17 cellular contexts compared by ENCODE assay signal in genomic region chr12:131486831-131487230, GRCh38.
"Had no signal": no experiment of that assay in that cellular context is flagged by ENCODE, and none has a peak within 500 bp of the region (broad histone marks: within the 10 kb centered on the region; RNA-seq: fewer than 3 reads in every experiment).

No MANE protein-coding gene starts in this region.

- H3K79me2 ChIP-seq: hepatocyte had no signal

- H3K36me3 ChIP-seq: spleen, stomach, thoracic aorta, transverse colon had no signal

- H3K27ac ChIP-seq: coronary artery, hepatocyte, stomach, thoracic aorta, transverse colon had no signal

- H3K9me3 ChIP-seq: spleen, stomach, thoracic aorta, transverse colon had no signal

- H3K4me1 ChIP-seq: stomach, transverse colon had no signal

- DNase-seq: effector CD4-positive, alpha-beta T cell; endodermal cell; foreskin melanocyte; head of caudate nucleus; left colon; naive thymus-derived CD4-positive, alpha-beta T cell; nephron progenitor cell; spleen; stimulated activated CD4-positive, alpha-beta T cell treated with anti-CD3 and anti-CD28 coated beads, Interleukin-15, amount 100 ng/mL, for 24 hours; stimulated activated CD4-positive, alpha-beta T cell treated with anti-CD3 and anti-CD28 coated beads, Interleukin-1b, Interleukin-23, amount 100 ng/mL, for 48 hours; stimulated activated CD4-positive, alpha-beta T cell treated with anti-CD3 and anti-CD28 coated beads, Interleukin-4, amount 100 ng/mL, for 4 hours; stimulated activated naive CD4-positive, alpha-beta T cell; stomach; transverse colon had no signal

- ATAC-seq: left colon; naive thymus-derived CD4-positive, alpha-beta T cell had no signal

- H3K27me3 ChIP-seq: transverse colon had no signal

- H2AFZ ChIP-seq: hepatocyte had no signal

- H3K4me2 ChIP-seq: hepatocyte had no signal

- H3K4me3 ChIP-seq: coronary artery, hepatocyte, spleen, stomach, thoracic aorta, transverse colon had no signal
